Comparison of ENCODE assay signal across 19 cellular contexts in the genomic region with DNA sequence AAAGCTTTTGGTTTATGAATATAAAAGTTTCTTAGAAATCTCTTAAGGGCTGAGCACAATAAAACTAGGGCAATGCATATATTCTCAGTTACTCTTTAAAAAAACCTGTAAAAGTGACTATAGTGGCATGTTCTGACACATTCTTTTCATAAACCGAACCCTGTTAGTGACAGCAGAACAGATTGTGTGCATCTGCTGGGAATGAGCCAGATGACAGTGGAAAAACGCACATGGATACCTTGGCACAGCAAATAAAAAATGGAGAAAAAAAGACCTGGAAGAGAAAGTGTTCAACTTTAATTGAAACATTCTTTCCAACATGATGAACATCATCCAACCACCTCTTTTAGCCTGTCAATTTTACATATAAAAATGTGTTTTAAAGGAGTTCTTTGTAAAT.
"Had no signal": no experiment of that assay in that cellular context is flagged by ENCODE, and none has a peak within 500 bp of the region (broad histone marks: within the 10 kb centered on the region; RNA-seq: fewer than 3 reads in every experiment).

No MANE protein-coding gene starts in this region.

- H3K36me3 ChIP-seq: cardiac muscle cell, left lung, spleen, tibial artery had no signal

- H3K9me3 Mint-ChIP-seq: activated CD4-positive, alpha-beta memory T cell treated with anti-CD3 and anti-CD28 coated beads, Interleukin-2, amount 10 ng/mL, durations not matched to agents 7 days and 5 days; activated naive CD8-positive, alpha-beta T cell treated with anti-CD3 and anti-CD28 coated beads for 36 hours; activated T-helper 17 cell treated with anti-CD3 and anti-CD28 coated beads, Interleukin-2, amount 50 U/mL, for 72 hours; mesothelial cell of epicardium; natural killer cell treated with Interleukin-12 subunit alpha and Interleukin-12 subunit beta and Interleukin-15 and Interleukin-18, amount 100 ng/mL, for 72 hours had no signal

- H3K36me3 Mint-ChIP-seq: activated CD8-positive, alpha-beta memory T cell treated with anti-CD3 and anti-CD28 coated beads, Interleukin-2, amount 10 ng/mL, durations not matched to agents 7 days and 5 days; activated naive CD8-positive, alpha-beta T cell treated with anti-CD3 and anti-CD28 coated beads for 36 hours; mesothelial cell of epicardium; natural killer cell treated with Interleukin-12 subunit alpha and Interleukin-12 subunit beta and Interleukin-15 and Interleukin-18, amount 100 ng/mL, for 72 hours; WTC11 had no signal

- H3K9me3 ChIP-seq: heart left ventricle, left lung, spleen, tibial artery had no signal

- H3K4me3 ChIP-seq: cardiac muscle cell, heart left ventricle, left lung, spleen, tibial artery had no signal

- ATAC-seq: activated CD8-positive, alpha-beta memory T cell treated with anti-CD3 and anti-CD28 coated beads, Interleukin-2, amount 10 ng/mL, durations not matched to agents 7 days and 5 days; activated T-helper 17 cell treated with anti-CD3 and anti-CD28 coated beads, Interleukin-2, amount 50 U/mL, for 72 hours; heart left ventricle; left lung; natural killer cell treated with Interleukin-12 subunit alpha and Interleukin-12 subunit beta and Interleukin-15 and Interleukin-18, amount 100 ng/mL, for 72 hours; WTC11 had no signal

- H3K27ac ChIP-seq: cardiac muscle cell, heart left ventricle, left lung, spleen had no signal

- H3K27me3 ChIP-seq: cardiac muscle cell, heart left ventricle, left lung, spleen, tibial artery had no signal

- H3K4me3 Mint-ChIP-seq: activated CD4-positive, alpha-beta memory T cell treated with anti-CD3 and anti-CD28 coated beads, Interleukin-2, amount 10 ng/mL, durations not matched to agents 7 days and 5 days; activated CD8-positive, alpha-beta memory T cell treated with anti-CD3 and anti-CD28 coated beads, Interleukin-2, amount 10 ng/mL, durations not matched to agents 7 days and 5 days; activated naive CD8-positive, alpha-beta T cell treated with anti-CD3 and anti-CD28 coated beads for 36 hours; activated T-helper 17 cell treated with anti-CD3 and anti-CD28 coated beads, Interleukin-2, amount 50 U/mL, for 72 hours; mesothelial cell of epicardium; natural killer cell treated with Interleukin-12 subunit alpha and Interleukin-12 subunit beta and Interleukin-15 and Interleukin-18, amount 100 ng/mL, for 72 hours; WTC11 had no signal

- H3K4me1 Mint-ChIP-seq: activated CD4-positive, alpha-beta memory T cell treated with anti-CD3 and anti-CD28 coated beads, Interleukin-2, amount 10 ng/mL, durations not matched to agents 7 days and 5 days; activated CD8-positive, alpha-beta memory T cell treated with anti-CD3 and anti-CD28 coated beads, Interleukin-2, amount 10 ng/mL, durations not matched to agents 7 days and 5 days; activated T-helper 17 cell treated with anti-CD3 and anti-CD28 coated beads, Interleukin-2, amount 50 U/mL, for 72 hours; mesothelial cell of epicardium; WTC11 had no signal

- DNase-seq: activated CD4-positive, alpha-beta memory T cell treated with anti-CD3 and anti-CD28 coated beads, Interleukin-2, amount 10 ng/mL, durations not matched to agents 7 days and 5 days; activated CD4-positive, alpha-beta T cell treated with anti-CD3 and anti-CD28 coated beads for 4 hours; activated CD8-positive, alpha-beta memory T cell treated with anti-CD3 and anti-CD28 coated beads, Interleukin-2, amount 10 ng/mL, durations not matched to agents 7 days and 5 days; activated naive CD4-positive, alpha-beta T cell; activated naive CD8-positive, alpha-beta T cell treated with anti-CD3 and anti-CD28 coated beads for 36 hours; amniotic stem cell; heart left ventricle; kidney; left lung; spleen; stimulated activated CD8-positive, alpha-beta memory T cell treated with anti-CD3 and anti-CD28 coated beads, Interleukin-4, amount 100 ng/mL, for 48 hours; stimulated activated naive CD4-positive, alpha-beta T cell treated with Interleukin-2 at 50 U/mL for 16 hours; T-helper 2 cell; tibial artery had no signal

- H3K27ac Mint-ChIP-seq: activated CD4-positive, alpha-beta memory T cell treated with anti-CD3 and anti-CD28 coated beads, Interleukin-2, amount 10 ng/mL, durations not matched to agents 7 days and 5 days; activated CD8-positive, alpha-beta memory T cell treated with anti-CD3 and anti-CD28 coated beads, Interleukin-2, amount 10 ng/mL, durations not matched to agents 7 days and 5 days; activated naive CD8-positive, alpha-beta T cell treated with anti-CD3 and anti-CD28 coated beads for 36 hours; activated T-helper 17 cell treated with anti-CD3 and anti-CD28 coated beads, Interleukin-2, amount 50 U/mL, for 72 hours; mesothelial cell of epicardium; natural killer cell treated with Interleukin-12 subunit alpha and Interleukin-12 subunit beta and Interleukin-15 and Interleukin-18, amount 100 ng/mL, for 72 hours; WTC11 had no signal

- H3K27me3 Mint-ChIP-seq: activated CD8-positive, alpha-beta memory T cell treated with anti-CD3 and anti-CD28 coated beads, Interleukin-2, amount 10 ng/mL, durations not matched to agents 7 days and 5 days; natural killer cell treated with Interleukin-12 subunit alpha and Interleukin-12 subunit beta and Interleukin-15 and Interleukin-18, amount 100 ng/mL, for 72 hours had no signal
